Comparison of ENCODE assay signal across 9 cellular contexts in the genomic region with DNA sequence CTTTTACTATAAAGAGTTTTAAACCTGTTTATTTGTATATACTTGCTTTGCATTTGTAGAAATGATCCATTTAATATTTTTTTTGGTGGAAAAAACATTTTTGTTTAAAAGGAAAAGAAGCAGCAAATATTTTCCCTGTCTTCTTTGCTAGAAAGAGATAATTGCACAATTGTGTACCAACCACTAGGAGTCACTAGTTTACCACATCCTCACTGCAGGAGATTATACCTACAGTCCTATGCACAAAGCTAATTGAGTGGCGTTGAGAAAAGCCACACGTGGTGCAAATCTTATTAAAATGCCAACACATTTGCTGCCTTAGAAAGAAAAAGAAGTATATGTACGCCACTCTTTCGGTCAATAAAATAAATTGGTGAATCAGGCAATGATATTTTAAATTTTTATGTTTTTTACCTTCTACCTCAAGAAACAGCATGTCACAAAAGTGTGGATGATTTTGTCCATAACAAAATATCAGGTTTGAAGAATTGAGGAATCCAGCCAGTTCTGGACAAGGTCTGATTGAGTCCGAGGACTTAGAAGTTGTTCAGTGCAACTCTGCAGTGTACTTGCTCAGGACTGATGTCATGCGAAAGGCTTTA.
A peak's percentile ranks its signal among the peaks of the same experiment; 100 is the strongest.
DNase-seq lines count a peak whose midpoint lies in the region; ATAC-seq and TF ChIP-seq lines count a peak whose summit lies in the region.
"Had no signal": no experiment of that assay in that cellular context is flagged by ENCODE, and none has a peak within 500 bp of the region (broad histone marks: within the 10 kb centered on the region; RNA-seq: fewer than 3 reads in every experiment).

No MANE protein-coding gene starts in this region.

- H3K4me3 ChIP-seq in testis: no peak overlapping the region
- H3K4me3 ChIP-seq: skin epidermis had no signal

- WGBS in testis, 2 donors: 45 to 46% methylated on average over 6 of the region's 6 CpGs

- no peaks in the 10 kb centered on the region for H3K36me3 ChIP-seq in testis (ENCODE audit: low read depth, missing control alignments)

- H3K27ac ChIP-seq in foreskin keratinocyte: no peak overlapping the region
- no peak overlapping the region for H3K27ac ChIP-seq in testis
- H3K27ac ChIP-seq: skin epidermis had no signal

- TF ChIP-seq CTCF in foreskin keratinocyte (conservative IDR thresholded peaks at IDR 0.05) (peak; percentile 70), testis (IDR thresholded peaks at IDR 0.05) (peak; percentile 6 to 66 (median 43))

- no peaks in the 10 kb centered on the region for H3K4me1 ChIP-seq in foreskin keratinocyte
- H3K4me1 ChIP-seq in testis: no peaks in the 10 kb centered on the region

- H3K27me3 ChIP-seq in foreskin keratinocyte: no peaks in the 10 kb centered on the region
- no peaks in the 10 kb centered on the region for H3K27me3 ChIP-seq in testis

- intact Hi-C loops in testis (cut with DNase I; ENCODE audit: low total_unique reads): no loop called here
- intact Hi-C loops in Right ventricle myocardium inferior (cut with DNase I): no loop called here

- no peaks in the 10 kb centered on the region for H3K9me3 ChIP-seq in testis

- DNase-seq in ELR (ENCODE audit: low read depth) (peak; percentile 23), RKO (ENCODE audit: low spot score) (peak; percentile 60), foreskin keratinocyte (peak in 1 of 2 donors; percentile 33), testis (no peak), UCSD-AML1 (lab: John Stamatoyannopoulos, UW; ENCODE audit: unreplicated experiment) (no peak), Right ventricle myocardium inferior (ENCODE audit: missing footprints) (no peak)

- no peak for TF ChIP-seq POLR2A in testis (IDR thresholded peaks at IDR 0.05)

- peak; percentile 86 for ATAC-seq in GM19455 (IDR thresholded peaks at IDR 0.05; ENCODE audit: unreplicated experiment)
- peak; percentile 90 for ATAC-seq in HG03565 (IDR thresholded peaks at IDR 0.05; ENCODE audit: unreplicated experiment)
- ATAC-seq in foreskin keratinocyte: peak; percentile 47
- no peak for ATAC-seq in Right ventricle myocardium inferior

Comparison
In these comparisons a context has a peak if more than half of its experiments do, and no peak if none do; other contexts are left out.
1. DNase-seq: peak in ELR (single experiment) and RKO (single experiment); none in testis (single experiment), UCSD-AML1 (single experiment) and Right ventricle myocardium inferior (single experiment).